In genomic region chr1:54542120-54542961, GRCh38 we compare ENCODE assay signal across 8 cellular contexts. TPM values are rescaled to one million over a fixed set of nuclear protein-coding genes. Genes with fewer than 3 reads are reported as not detected.
DNase-seq lines count a peak whose midpoint lies in the region; ATAC-seq and TF ChIP-seq lines count a peak whose summit lies in the region.

No MANE protein-coding gene starts in this region.

- TF ChIP-seq CTCF in GM12875 (IDR thresholded peaks at IDR 0.05; ENCODE audit: borderline replicate concordance, insufficient read depth, low read depth, low read length), result 0 out of 2 replicates have a peak, but pooled peaks have one; percentile 9

- peak; percentile 63 for ATAC-seq in HG02885 (IDR thresholded peaks at IDR 0.05; ENCODE audit: poor library complexity, unreplicated experiment)
- ATAC-seq in left lobe of liver, result peak; percentile 93

- H3K27ac ChIP-seq in cingulate gyrus (ENCODE audit: low read depth, low read length), result peak overlapping the region; percentile 39

- DNase-seq in NCI-H2196 (lab: John Stamatoyannopoulos, UW; ENCODE audit: unreplicated experiment) (peak; percentile 90), left lobe of liver (ENCODE audit: low spot score) (no peak), COLO829 (ENCODE audit: low spot score) (no peak)
- peak; percentile 23 to 52 for DNase-seq in activated CD4-positive, alpha-beta T cell treated with anti-CD3 and anti-CD28 coated beads for 24 hours (ENCODE audit: low read depth in 2 of 2)
- peak; percentile 20 for DNase-seq in stimulated activated CD4-positive, alpha-beta T cell treated with anti-CD3 and anti-CD28 coated beads, Interleukin-2, amount 100 ng/mL, for 4 hours (ENCODE audit: low read depth)

- H3K4me3 ChIP-seq in GM12875 (ENCODE audit: low read depth, low read length), result peak overlapping the region; percentile 47

RNA-seq across cellular contexts. Expression of gene ACOT11, which starts 5.7 kb away (rescaled TPM):
- 1.5 TPM for total RNA-seq in left lobe of liver

Comparison
In these comparisons a context has a peak if more than half of its experiments do, and no peak if none do; other contexts are left out.
1. DNase-seq: peak in NCI-H2196 (single experiment), activated CD4-positive, alpha-beta T cell treated with anti-CD3 and anti-CD28 coated beads for 24 hours (2 of 2) and stimulated activated CD4-positive, alpha-beta T cell treated with anti-CD3 and anti-CD28 coated beads, Interleukin-2, amount 100 ng/mL, for 4 hours (single experiment); none in left lobe of liver (single experiment) and COLO829 (single experiment).